Comparison of ENCODE assay signal across 8 cellular contexts in the genomic region with DNA sequence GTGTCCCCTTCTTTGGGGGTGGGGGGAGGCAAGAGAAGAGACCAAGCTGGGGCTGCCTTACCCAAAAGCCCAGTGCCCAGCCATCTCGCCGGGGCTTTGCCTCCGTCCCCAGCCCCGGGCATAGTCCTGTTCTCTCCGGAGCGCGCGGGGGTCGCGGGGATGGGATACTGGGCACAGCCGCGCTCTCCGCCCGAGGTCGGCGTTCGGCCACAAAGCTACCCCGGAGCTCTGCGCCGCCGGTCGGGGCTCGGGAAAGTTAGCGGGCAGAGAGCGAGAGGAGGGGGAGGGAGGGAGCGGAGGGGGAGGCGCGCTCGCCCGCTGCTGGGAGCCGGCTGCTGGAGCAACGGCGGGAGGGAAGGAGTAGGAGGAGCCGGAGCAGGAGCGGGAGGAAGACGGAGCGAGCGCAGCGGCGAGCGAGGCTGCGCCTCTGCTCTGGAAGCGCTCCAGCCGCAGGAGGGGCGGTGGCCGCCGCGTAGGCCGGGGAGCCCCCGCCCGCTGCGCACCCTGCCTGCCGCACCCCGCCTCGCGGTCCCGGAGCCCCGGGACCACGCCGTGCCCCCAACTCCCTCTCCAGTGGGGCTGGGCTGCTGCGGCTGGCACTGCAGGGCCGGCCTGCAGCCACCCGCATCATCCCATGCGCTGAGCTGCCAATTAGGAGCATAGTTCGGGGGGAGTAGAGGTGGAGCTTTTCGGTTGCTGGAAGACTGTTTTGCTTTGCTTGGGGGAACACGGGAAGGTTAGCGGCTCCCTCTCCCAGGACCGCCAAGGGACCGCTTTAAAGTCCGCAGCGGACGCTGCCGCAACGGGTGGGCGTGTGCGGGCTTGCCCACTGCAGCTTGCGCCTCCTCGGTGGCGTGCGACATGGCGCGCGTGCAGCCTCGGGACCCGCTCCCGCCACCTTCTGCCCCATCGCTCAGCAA. TPM values are rescaled to one million over a fixed set of nuclear protein-coding genes. Genes with fewer than 3 reads are reported as not detected.
DNase-seq lines count a peak whose midpoint lies in the region; ATAC-seq, FAIRE-seq and TF ChIP-seq lines count a peak whose summit lies in the region.

A gene with protein sequence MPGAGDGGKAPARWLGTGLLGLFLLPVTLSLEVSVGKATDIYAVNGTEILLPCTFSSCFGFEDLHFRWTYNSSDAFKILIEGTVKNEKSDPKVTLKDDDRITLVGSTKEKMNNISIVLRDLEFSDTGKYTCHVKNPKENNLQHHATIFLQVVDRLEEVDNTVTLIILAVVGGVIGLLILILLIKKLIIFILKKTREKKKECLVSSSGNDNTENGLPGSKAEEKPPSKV (minus strand): TSS at position 272 of the 920 bp plus-strand sequence. CDS start 150 bp downstream, at position 122.

- intact Hi-C loops in lower leg skin (cut with DNase I; ENCODE audit: low total_unique reads), result no loop called here

- DNase-seq in HTR-8/SVneo (ENCODE audit: insufficient read length, low spot score) (peak; percentile 56), SW480 (ENCODE audit: low spot score) (peak; percentile 57), lower leg skin (ENCODE audit: low spot score in 2 of 2) (peak in 1 of 2 donors; percentile 30), superior temporal gyrus (ENCODE audit: extremely low spot score) (peak; percentile 48), RKO (ENCODE audit: low spot score) (no peak)

- H3K4me1 ChIP-seq in BLaER1, result peaks cover 13% of the 10 kb centered on the region
- H3K4me1 ChIP-seq in endocrine pancreas (ENCODE audit: control insufficient read depth, insufficient read depth, low read length), result no peaks in the 10 kb centered on the region

- H4K20me1 ChIP-seq in BLaER1, result peaks cover 29% of the 10 kb centered on the region; the same call in 1 of the 2 replicates

- no peak for TF ChIP-seq POLR2A in lower leg skin (IDR thresholded peaks at IDR 0.05)

- WGBS in lower leg skin, 2 donors, result 1% methylated on average over 66 to 68 of the region's 88 CpGs

- H3K36me3 ChIP-seq in BLaER1, result no peaks in the 10 kb centered on the region
- no peaks in the 10 kb centered on the region for H3K36me3 ChIP-seq in endocrine pancreas (ENCODE audit: control insufficient read depth, insufficient read depth, low read length)

- no peaks in the 10 kb centered on the region for H3K9me3 ChIP-seq in BLaER1
- no peaks in the 10 kb centered on the region for H3K9me3 ChIP-seq in endocrine pancreas (ENCODE audit: control insufficient read depth, low read length)

- no peak within 1 kb of the TSS for H3K9ac ChIP-seq in BLaER1
- H3K9ac ChIP-seq in endocrine pancreas (ENCODE audit: control insufficient read depth, insufficient read depth, low read length), result peak within 1 kb of the TSS; percentile 19

- peak within 1 kb of the TSS; percentile 96 for H3K4me2 ChIP-seq in BLaER1

- H3K27ac ChIP-seq in BLaER1, result no peak within 1 kb of the TSS

- peak; percentile 84 for FAIRE-seq in HTR-8/SVneo (lab: Jason Lieb, UNC)

- no peak for ATAC-seq in HG02938 (IDR thresholded peaks at IDR 0.05; ENCODE audit: unreplicated experiment)

- TF ChIP-seq CTCF in lower leg skin (IDR thresholded peaks at IDR 0.05), result no peak

- H3K27me3 ChIP-seq in BLaER1 (peaks cover 100% of the 10 kb centered on the region), endocrine pancreas (ENCODE audit: control insufficient read depth, insufficient read depth, low read length) (no peaks in the 10 kb centered on the region)

- peak within 1 kb of the TSS; percentile 65 for H3K4me3 ChIP-seq in BLaER1
- H3K4me3 ChIP-seq in endocrine pancreas (ENCODE audit: control insufficient read depth, insufficient read depth, low read length), result no peak within 1 kb of the TSS
- H3K4me3 ChIP-seq in lower leg skin (ENCODE audit: low read depth, poor library complexity, severe bottlenecking), result peak within 1 kb of the TSS; percentile 21

RNA-seq across cellular contexts. Expression of the gene that starts here (rescaled TPM):
- 1 to 10 TPM in 3 of 4 donors, under 1 TPM in 1; 0.25 to 4.0 (median 1.9) TPM for total RNA-seq in lower leg skin
